ENCODE assay signal across 18 cellular contexts in genomic region chr5:93224624-93225023, GRCh38.
A peak's percentile ranks its signal among the peaks of the same experiment; 100 is the strongest.
DNase-seq lines count a peak whose midpoint lies in the region; ATAC-seq, FAIRE-seq and TF ChIP-seq lines count a peak whose summit lies in the region.
"Had no signal": no experiment of that assay in that cellular context is flagged by ENCODE, and none has a peak within 500 bp of the region (broad histone marks: within the 10 kb centered on the region; RNA-seq: fewer than 3 reads in every experiment).

No MANE protein-coding gene starts in this region.

- no peak overlapping the region for H2AFZ ChIP-seq in HepG2 (ENCODE audit: low read length)

- POLR2A ChIA-PET in HepG2 (lab: Yijun Ruan, JAX), result no interaction called here

- no peak overlapping the region for H3K9ac ChIP-seq in HepG2 (ENCODE audit: insufficient read depth, low read depth, low read length)
- H3K9ac ChIP-seq: BLaER1 treated with 17β-estradiol and CSF1 and Interleukin-3, amounts not matched to agents 10 nM and 100 nM had no signal

- H3K9me3 ChIP-seq in HepG2 (ENCODE audit: low read length), result no peaks in the 10 kb centered on the region
- H3K9me3 ChIP-seq in right lobe of liver, result no peaks in the 10 kb centered on the region
- H3K9me3 ChIP-seq in SJCRH30 (replicated peaks), result no peaks in the 10 kb centered on the region
- H3K9me3 ChIP-seq in BE2C, result no peaks in the 10 kb centered on the region
- H3K9me3 ChIP-seq: BLaER1 treated with 17β-estradiol and CSF1 and Interleukin-3, amounts not matched to agents 10 nM and 100 nM had no signal

- TF ChIP-seq EP300 in HepG2 (IDR thresholded peaks at IDR 0.05; ENCODE audit: low read depth in 2 of 2, low read length in 2 of 2) (no peak), HepG2 (CRISPR knock-in tag; IDR thresholded peaks at IDR 0.05; ENCODE audit: borderline replicate concordance) (no peak)

- DNase-seq in HepG2 (ENCODE audit: low spot score), result no peak
- DNase-seq in right lobe of liver, result no peak
- peak; percentile 2 for DNase-seq in bronchial epithelial cell (ENCODE audit: low read depth)
- DNase-seq in epithelial cell of esophagus (ENCODE audit: low read depth), result peak; percentile 2
- no peak for DNase-seq in HUDEP-2 (lab: John Stamatoyannopoulos, UW; ENCODE audit: unreplicated experiment in 76 of 76)
- DNase-seq in SJCRH30, result no peak
- no peak for DNase-seq in BE2C
- DNase-seq: Calu3; CD8-positive, alpha-beta T cell; DND-41; H7 had no signal

- WGBS in HepG2 (ENCODE audit: low lambda C conversion rate), result 45% methylated on average over 4 of the region's 4 CpGs
- WGBS in right lobe of liver (ENCODE audit: insufficient coverage, low coverage, low lambda C conversion rate, missing lambda C conversion rate), result no CpG with 5 or more reads among the region's 4 CpGs

- intact Hi-C loops in HepG2 (cut with micrococcal nuclease; ENCODE audit: unreplicated experiment), result no loop called here
- intact Hi-C loops in right lobe of liver (cut with DNase I), result no loop called here

- TF ChIP-seq POLR2A in HepG2 (IDR thresholded peaks at IDR 0.05; ENCODE audit: insufficient read depth in 1 of 2, low read depth in 2 of 2, low read length in 2 of 2) (no peak), right lobe of liver (IDR thresholded peaks at IDR 0.05) (no peak)

- no peak for TF ChIP-seq RAD21 in HepG2 (CRISPR knock-in tag; IDR thresholded peaks at IDR 0.05)

- in situ Hi-C loops in HepG2 (cut with HindIII; ENCODE audit: extremely low pct_ligation_motif_present, low pct_unique_long_range_greater_than_20kb), result no loop called here

- H3K79me2 ChIP-seq in HepG2 (ENCODE audit: insufficient read depth, low read length), result no peaks in the 10 kb centered on the region

- H3K4me2 ChIP-seq in HepG2 (ENCODE audit: low read depth, low read length), result no peak overlapping the region
- H3K4me2 ChIP-seq: BLaER1 treated with 17β-estradiol and CSF1 and Interleukin-3, amounts not matched to agents 10 nM and 100 nM; GM23338 had no signal

- H3K27ac ChIP-seq in HepG2 (ENCODE audit: extremely low read length, insufficient read depth, low read length), result no peak overlapping the region
- no peak overlapping the region for H3K27ac ChIP-seq in right lobe of liver
- no peak overlapping the region for H3K27ac ChIP-seq in SJCRH30
- H3K27ac ChIP-seq: 22Rv1; BLaER1 treated with 17β-estradiol and CSF1 and Interleukin-3, amounts not matched to agents 10 nM and 100 nM had no signal

- H3K4me3 ChIP-seq in HepG2 (replicated peaks in 1 of 3; ENCODE audit: insufficient read depth in 1 of 3, low read depth in 2 of 3, low read length in 3 of 3), result no peak overlapping the region
- H3K4me3 ChIP-seq in right lobe of liver, result no peak overlapping the region
- H3K4me3 ChIP-seq in bronchial epithelial cell (ENCODE audit: low read depth, low read length), result no peak overlapping the region
- H3K4me3 ChIP-seq in epithelial cell of esophagus (ENCODE audit: low read length), result no peak overlapping the region
- no peak overlapping the region for H3K4me3 ChIP-seq in SJCRH30
- no peak overlapping the region for H3K4me3 ChIP-seq in BE2C (ENCODE audit: low read depth, low read length)
- H3K4me3 ChIP-seq: BLaER1 treated with 17β-estradiol and CSF1 and Interleukin-3, amounts not matched to agents 10 nM and 100 nM; GM23338; K562 had no signal

- peak; percentile 24; the same call in 1 of the 2 replicates for TF ChIP-seq CTCF in HepG2 (CRISPR knock-in tag; IDR thresholded peaks at IDR 0.05)
- no peak for TF ChIP-seq CTCF in right lobe of liver (IDR thresholded peaks at IDR 0.05)
- no peak for TF ChIP-seq CTCF in bronchial epithelial cell (IDR thresholded peaks at IDR 0.05; ENCODE audit: insufficient read depth, low read length, severe bottlenecking)
- no peak for TF ChIP-seq CTCF in epithelial cell of esophagus (IDR thresholded peaks at IDR 0.05; ENCODE audit: insufficient read depth, low read depth, low read length, missing control alignments)
- no peak for TF ChIP-seq CTCF in BE2C (IDR thresholded peaks at IDR 0.05; ENCODE audit: low read depth, low read length)

- H4K20me1 ChIP-seq in HepG2 (ENCODE audit: insufficient read depth, low read length), result no peaks in the 10 kb centered on the region
- H4K20me1 ChIP-seq: BLaER1 treated with 17β-estradiol and CSF1 and Interleukin-3, amounts not matched to agents 10 nM and 100 nM had no signal

- no peaks in the 10 kb centered on the region for H3K36me3 ChIP-seq in HepG2 (replicated peaks in 1 of 2; ENCODE audit: control insufficient read depth in 1 of 2, insufficient read depth in 2 of 2, low read length in 2 of 2)
- H3K36me3 ChIP-seq in right lobe of liver, result no peaks in the 10 kb centered on the region
- no peaks in the 10 kb centered on the region for H3K36me3 ChIP-seq in bronchial epithelial cell (ENCODE audit: control insufficient read depth, insufficient read depth, low read length)
- no peaks in the 10 kb centered on the region for H3K36me3 ChIP-seq in SJCRH30
- no peaks in the 10 kb centered on the region for H3K36me3 ChIP-seq in BE2C
- H3K36me3 ChIP-seq: BLaER1 treated with 17β-estradiol and CSF1 and Interleukin-3, amounts not matched to agents 10 nM and 100 nM had no signal

- H3K4me1 ChIP-seq in HepG2 (ENCODE audit: insufficient read depth, low read length) (peaks cover 9% of the 10 kb centered on the region; the same call in 1 of the 2 replicates), right lobe of liver (no peaks in the 10 kb centered on the region), SJCRH30 (no peaks in the 10 kb centered on the region; the same call in 1 of the 2 replicates), BE2C (no peaks in the 10 kb centered on the region)
- H3K4me1 ChIP-seq: BLaER1 treated with 17β-estradiol and CSF1 and Interleukin-3, amounts not matched to agents 10 nM and 100 nM had no signal

- BruUV-seq in HepG2 (replicated peaks; lab: Mats Ljungman, UMichigan), result no TSS peak

- H3K27me3 ChIP-seq in HepG2 (ENCODE audit: control insufficient read depth in 1 of 2, insufficient read depth in 2 of 2, low read length in 2 of 2), result peaks cover 0 to 1% of the 10 kb centered on the region in 2 experiments; a peak in 1 of 5 replicates
- H3K27me3 ChIP-seq in right lobe of liver, result no peaks in the 10 kb centered on the region
- H3K27me3 ChIP-seq in bronchial epithelial cell (ENCODE audit: control insufficient read depth, insufficient read depth, low read length), result no peaks in the 10 kb centered on the region
- H3K27me3 ChIP-seq in SJCRH30, result no peaks in the 10 kb centered on the region
- no peaks in the 10 kb centered on the region for H3K27me3 ChIP-seq in BE2C
- H3K27me3 ChIP-seq: BLaER1 treated with 17β-estradiol and CSF1 and Interleukin-3, amounts not matched to agents 10 nM and 100 nM had no signal

- ATAC-seq in HepG2 (peak; percentile 67; the same call in 2 of the 3 replicates), right lobe of liver (no peak)
- ATAC-seq: CD8-positive, alpha-beta T cell; GM23338; K562 had no signal

- FAIRE-seq in HepG2 (lab: Jason Lieb, UNC), result no peak
- FAIRE-seq in bronchial epithelial cell (lab: Jason Lieb, UNC), result no peak
- FAIRE-seq: G401.6, GM12891, GM19239, K562 had no signal

- CTCF ChIA-PET in HepG2 (lab: Yijun Ruan, JAX; ENCODE audit: low intra/inter-chr PET ratio, low total read pairs), result no interaction called here

TF ChIP-seq in HepG2, 621 proteins besides CTCF, POLR2A, EP300 and RAD21 (continues in another document):
- TF ChIP-seq ZNF691 (CRISPR knock-in tag; IDR thresholded peaks at IDR 0.05; ENCODE audit: borderline replicate concordance, low read depth) (no peak), NFKB2 (CRISPR knock-in tag; IDR thresholded peaks at IDR 0.05; ENCODE audit: borderline replicate concordance) (no peak), NFYC (CRISPR knock-in tag; IDR thresholded peaks at IDR 0.05) (no peak), ZNF205 (CRISPR knock-in tag; IDR thresholded peaks at IDR 0.05) (no peak), KDM6A (CRISPR knock-in tag; IDR thresholded peaks at IDR 0.05; ENCODE audit: low read depth) (no peak)

Comparison
In these comparisons a context has a peak if more than half of its experiments do, and no peak if none do; other contexts are left out.
1. DNase-seq: peak in bronchial epithelial cell (single experiment) and epithelial cell of esophagus (single experiment); none in HepG2 (single experiment), right lobe of liver (0 of 3), HUDEP-2 (0 of 76), SJCRH30 (0 of 2) and BE2C (single experiment).